In the genomic region with DNA sequence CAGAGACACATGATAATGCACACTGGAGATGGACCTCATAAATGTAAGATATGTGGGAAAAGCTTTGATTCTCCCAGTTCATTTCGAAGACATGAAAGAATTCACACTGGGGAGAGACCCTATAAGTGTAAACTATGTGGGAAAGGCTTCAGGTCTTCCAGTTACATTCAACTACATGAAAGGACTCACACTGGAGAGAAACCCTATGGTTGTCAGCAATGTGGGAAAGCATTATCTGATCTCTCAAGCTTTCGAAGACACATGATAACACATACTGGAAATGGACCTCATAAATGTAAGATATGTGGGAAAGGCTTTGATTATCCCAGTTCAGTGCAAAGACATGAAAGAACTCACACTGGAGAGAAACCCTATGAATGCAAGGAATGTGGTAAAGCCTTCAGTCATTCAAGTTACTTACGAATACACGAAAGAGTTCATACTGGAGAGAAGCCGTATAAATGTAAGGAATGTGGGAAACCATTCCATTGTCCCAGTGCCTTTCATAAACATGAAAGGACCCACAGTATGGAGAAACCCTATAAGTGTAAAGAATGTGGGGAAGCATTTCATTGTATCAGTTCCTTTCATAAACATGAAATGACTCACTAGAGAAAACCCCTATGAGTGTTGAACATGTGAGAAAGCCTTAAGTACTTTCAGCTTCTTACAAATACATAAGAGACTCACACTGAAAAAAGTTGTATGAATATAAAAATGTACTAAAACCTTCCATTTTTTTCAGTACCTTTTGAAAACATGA, we compare ENCODE assay signal across 22 cellular contexts. TPM values are rescaled to one million over a fixed set of nuclear protein-coding genes. Genes with fewer than 3 reads are reported as not detected.
DNase-seq lines count a peak whose midpoint lies in the region; ATAC-seq and TF ChIP-seq lines count a peak whose summit lies in the region.
"Had no signal": no experiment of that assay in that cellular context is flagged by ENCODE, and none has a peak within 500 bp of the region (broad histone marks: within the 10 kb centered on the region; RNA-seq: fewer than 3 reads in every experiment).

No MANE protein-coding gene starts in this region.

- H3K27ac ChIP-seq in WERI-Rb-1 = no peak overlapping the region
- H3K27ac ChIP-seq: cardiac muscle cell, heart left ventricle, HL-60, parathyroid adenoma, upper lobe of right lung had no signal

- H3K4me3 ChIP-seq in fibroblast of villous mesenchyme (ENCODE audit: low read depth, low read length) (no peak overlapping the region), WERI-Rb-1 (ENCODE audit: low read depth, low read length) (no peak overlapping the region)
- H3K4me3 ChIP-seq: cardiac muscle cell, heart left ventricle, upper lobe of right lung had no signal

- H3K9me3 ChIP-seq in WERI-Rb-1 (ENCODE audit: severe bottlenecking) = peaks cover 25% of the 10 kb centered on the region

- H3K36me3 Mint-ChIP-seq in activated naive CD4-positive, alpha-beta T cell treated with anti-CD3 and anti-CD28 coated beads, Interleukin-2, amount 50 U/mL, for 72 hours = peaks cover 79 to 89% of the 10 kb centered on the region in 2 donors

- H3K27me3 ChIP-seq in WERI-Rb-1 (ENCODE audit: insufficient read depth, low read depth, severe bottlenecking) = no peaks in the 10 kb centered on the region
- H3K27me3 ChIP-seq: BE2C, cardiac muscle cell, heart left ventricle, upper lobe of right lung had no signal

- TF ChIP-seq CTCF in fibroblast of villous mesenchyme (IDR thresholded peaks at IDR 0.05; ENCODE audit: insufficient read depth, low read depth, low read length) (no peak), WERI-Rb-1 (IDR thresholded peaks at IDR 0.05; ENCODE audit: low read depth, low read length) (no peak)

- peaks cover 66% of the 10 kb centered on the region for H3K36me3 ChIP-seq in WERI-Rb-1

- H3K27ac Mint-ChIP-seq in activated naive CD4-positive, alpha-beta T cell treated with anti-CD3 and anti-CD28 coated beads, Interleukin-2, amount 50 U/mL, for 72 hours = no peak overlapping the region
- H3K27ac Mint-ChIP-seq: natural killer cell; stimulated activated naive CD8-positive, alpha-beta T cell treated with anti-CD3 and anti-CD28 coated beads, Interleukin-15, amount 100 ng/mL, for 72 hours had no signal

- no peak for DNase-seq in activated naive CD4-positive, alpha-beta T cell treated with anti-CD3 and anti-CD28 coated beads, Interleukin-2, amount 50 U/mL, for 72 hours (ENCODE audit: low spot score in 2 of 2)
- no peak for DNase-seq in activated naive CD4-positive, alpha-beta T cell treated with anti-CD3 and anti-CD28 coated beads, Interleukin-2, amount 50 U/mL, for 16 hours
- DNase-seq in amniotic epithelial cell (ENCODE audit: low read depth) = peak; percentile 24
- DNase-seq in fibroblast of villous mesenchyme (ENCODE audit: low read depth) = peak; percentile 8
- no peak for DNase-seq in NCI-H1092 (lab: John Stamatoyannopoulos, UW)
- no peak for DNase-seq in WERI-Rb-1
- DNase-seq: activated CD4-positive, alpha-beta T cell treated with anti-CD3 and anti-CD28 coated beads for 48 hours; BE2C; heart left ventricle; natural killer cell; NCI-H2081; NCI-H526; stimulated activated CD4-positive, alpha-beta T cell treated with anti-CD3 and anti-CD28 coated beads, Interleukin-2, amount 100 ng/mL, for 24 hours; stimulated activated naive CD8-positive, alpha-beta T cell treated with anti-CD3 and anti-CD28 coated beads, Interleukin-15, amount 100 ng/mL, for 72 hours; upper lobe of right lung had no signal

- ATAC-seq in activated naive CD4-positive, alpha-beta T cell treated with anti-CD3 and anti-CD28 coated beads, Interleukin-2, amount 50 U/mL, for 72 hours = peak; percentile 70 to 86
- ATAC-seq in HG02610 (IDR thresholded peaks at IDR 0.05; ENCODE audit: unreplicated experiment) (no peak), HG03097 (IDR thresholded peaks at IDR 0.05; ENCODE audit: low FRiP score, unreplicated experiment) (no peak)
- ATAC-seq: esophagus mucosa; heart left ventricle; natural killer cell; Right ventricle myocardium inferior; stimulated activated naive CD8-positive, alpha-beta T cell treated with anti-CD3 and anti-CD28 coated beads, Interleukin-15, amount 100 ng/mL, for 72 hours; upper lobe of right lung had no signal

- peaks cover 36 to 47% of the 10 kb centered on the region in 2 donors for H3K9me3 Mint-ChIP-seq in activated naive CD4-positive, alpha-beta T cell treated with anti-CD3 and anti-CD28 coated beads, Interleukin-2, amount 50 U/mL, for 72 hours

RNA-seq across cellular contexts. Expression of a gene that starts 14.7 kb away (rescaled TPM):
- 10 to 100 TPM in 1 of 2 donors, 1 to 10 TPM in 1; 2.8 to 10.1 TPM for total RNA-seq in activated naive CD4-positive, alpha-beta T cell treated with anti-CD3 and anti-CD28 coated beads, Interleukin-2, amount 50 U/mL, for 72 hours
- total RNA-seq in fibroblast of villous mesenchyme = 5.6 and 6.8 TPM in 2 replicates

RNA-seq across cellular contexts. Expression of a gene that starts 16.8 kb away (rescaled TPM):
- 1 to 10 TPM; 1.3 to 2.2 TPM for total RNA-seq in activated naive CD4-positive, alpha-beta T cell treated with anti-CD3 and anti-CD28 coated beads, Interleukin-2, amount 50 U/mL, for 72 hours
- total RNA-seq in fibroblast of villous mesenchyme = 1.3 and 2.2 TPM in 2 replicates

RNA-seq across cellular contexts. Expression of a gene that starts 32.6 kb away (rescaled TPM):
- 1 to 10 TPM; 8.3 to 10.0 TPM for total RNA-seq in activated naive CD4-positive, alpha-beta T cell treated with anti-CD3 and anti-CD28 coated beads, Interleukin-2, amount 50 U/mL, for 72 hours
- total RNA-seq in fibroblast of villous mesenchyme = 6.8 and 9.5 TPM in 2 replicates

RNA-seq across cellular contexts. Expression of a gene that starts 42.7 kb away (rescaled TPM):
- total RNA-seq in activated naive CD4-positive, alpha-beta T cell treated with anti-CD3 and anti-CD28 coated beads, Interleukin-2, amount 50 U/mL, for 72 hours = 1 to 10 TPM; 3.0 to 7.1 TPM
- 5.2 and 5.6 TPM in 2 replicates for total RNA-seq in fibroblast of villous mesenchyme

Comparison
In these comparisons a context has a peak if more than half of its experiments do, and no peak if none do; other contexts are left out.
1. ATAC-seq: peak in activated naive CD4-positive, alpha-beta T cell treated with anti-CD3 and anti-CD28 coated beads, Interleukin-2, amount 50 U/mL, for 72 hours (2 of 2); none in HG02610 (single experiment) and HG03097 (single experiment).
2. DNase-seq: peak in amniotic epithelial cell (single experiment) and fibroblast of villous mesenchyme (single experiment); none in activated naive CD4-positive, alpha-beta T cell treated with anti-CD3 and anti-CD28 coated beads, Interleukin-2, amount 50 U/mL, for 72 hours (0 of 2), activated naive CD4-positive, alpha-beta T cell treated with anti-CD3 and anti-CD28 coated beads, Interleukin-2, amount 50 U/mL, for 16 hours (single experiment), NCI-H1092 (single experiment) and WERI-Rb-1 (single experiment).